2 cellular contexts compared by ENCODE assay signal in the genomic region with DNA sequence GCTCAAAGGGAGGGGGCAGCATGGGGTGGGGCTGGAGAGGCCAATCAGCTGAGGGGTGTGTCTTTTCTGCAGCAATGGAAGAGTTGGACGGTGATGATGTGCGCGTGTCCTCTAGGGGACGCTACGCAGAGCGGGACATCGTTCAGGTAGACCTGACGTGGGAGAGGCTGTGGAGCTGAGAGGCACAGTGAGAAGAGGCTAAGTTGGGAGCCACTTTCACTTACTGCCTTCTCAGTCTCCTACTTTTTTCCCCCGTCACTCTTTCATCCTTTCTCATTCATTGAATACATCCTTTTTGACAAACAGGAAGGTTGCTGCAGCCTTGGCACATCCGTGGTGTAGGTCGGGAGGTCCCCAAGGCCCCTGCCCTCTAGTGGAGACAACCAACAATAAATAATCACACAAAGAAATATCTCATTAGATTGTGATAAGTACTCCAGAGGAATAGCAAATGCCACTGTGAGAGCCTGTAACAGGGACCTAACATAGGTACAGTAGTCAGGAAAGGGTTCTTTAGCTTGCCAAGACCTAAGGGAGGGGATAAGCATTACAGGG.
TF ChIP-seq lines count a peak whose summit lies in the region.

No MANE protein-coding gene starts in this region.

TF ChIP-seq in IMR-90, 13 proteins besides CTCF, POLR2A, EP300 and RAD21 (continued from another document):
- TF ChIP-seq NFE2L2 (IDR thresholded peaks at IDR 0.05; ENCODE audit: low read depth, low read length) = no peak

TF ChIP-seq in WTC11, 78 proteins besides CTCF, POLR2A, EP300 and RAD21 (continued from another document):
- TF ChIP-seq ZNF232 (CRISPR knock-in tag; IDR thresholded peaks at IDR 0.05) = 0 out of 2 replicates have a peak, but pooled peaks have one; percentile 30
- TF ChIP-seq, protein P1, sequence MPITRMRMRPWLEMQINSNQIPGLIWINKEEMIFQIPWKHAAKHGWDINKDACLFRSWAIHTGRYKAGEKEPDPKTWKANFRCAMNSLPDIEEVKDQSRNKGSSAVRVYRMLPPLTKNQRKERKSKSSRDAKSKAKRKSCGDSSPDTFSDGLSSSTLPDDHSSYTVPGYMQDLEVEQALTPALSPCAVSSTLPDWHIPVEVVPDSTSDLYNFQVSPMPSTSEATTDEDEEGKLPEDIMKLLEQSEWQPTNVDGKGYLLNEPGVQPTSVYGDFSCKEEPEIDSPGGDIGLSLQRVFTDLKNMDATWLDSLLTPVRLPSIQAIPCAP (CRISPR knock-in tag; IDR thresholded peaks at IDR 0.05) = no peak
- TF ChIP-seq TCF7 (CRISPR knock-in tag; IDR thresholded peaks at IDR 0.05; ENCODE audit: low read depth) = no peak
- TF ChIP-seq, protein P2, sequence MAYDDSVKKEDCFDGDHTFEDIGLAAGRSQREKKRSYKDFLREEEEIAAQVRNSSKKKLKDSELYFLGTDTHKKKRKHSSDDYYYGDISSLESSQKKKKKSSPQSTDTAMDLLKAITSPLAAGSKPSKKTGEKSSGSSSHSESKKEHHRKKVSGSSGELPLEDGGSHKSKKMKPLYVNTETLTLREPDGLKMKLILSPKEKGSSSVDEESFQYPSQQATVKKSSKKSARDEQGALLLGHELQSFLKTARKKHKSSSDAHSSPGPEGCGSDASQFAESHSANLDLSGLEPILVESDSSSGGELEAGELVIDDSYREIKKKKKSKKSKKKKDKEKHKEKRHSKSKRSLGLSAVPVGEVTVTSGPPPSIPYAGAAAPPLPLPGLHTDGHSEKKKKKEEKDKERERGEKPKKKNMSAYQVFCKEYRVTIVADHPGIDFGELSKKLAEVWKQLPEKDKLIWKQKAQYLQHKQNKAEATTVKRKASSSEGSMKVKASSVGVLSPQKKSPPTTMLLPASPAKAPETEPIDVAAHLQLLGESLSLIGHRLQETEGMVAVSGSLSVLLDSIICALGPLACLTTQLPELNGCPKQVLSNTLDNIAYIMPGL (CRISPR knock-in tag; IDR thresholded peaks at IDR 0.05) = peak; percentile 76
- TF ChIP-seq EMX1 (CRISPR knock-in tag; IDR thresholded peaks at IDR 0.05) = no peak
- TF ChIP-seq NFYB (CRISPR knock-in tag; conservative IDR thresholded peaks at IDR 0.05; ENCODE audit: low read depth) = peak; percentile 44
- TF ChIP-seq SP1 (CRISPR knock-in tag; conservative IDR thresholded peaks at IDR 0.05) = 0 out of 2 replicates have a peak, but pooled peaks have one; percentile 42
TF ChIP-seq in WTC11: peak in this region for 4.
